In genomic region chr7:75737856-75738603, GRCh38 we compare ENCODE assay signal across 8 cellular contexts. TPM values are rescaled to one million over a fixed set of nuclear protein-coding genes. Genes with fewer than 3 reads are reported as not detected.
DNase-seq lines count a peak whose midpoint lies in the region; ATAC-seq and TF ChIP-seq lines count a peak whose summit lies in the region.

No MANE protein-coding gene starts in this region.

- H3K4me3 ChIP-seq in fibroblast of lung (replicated peaks in 1 of 4; ENCODE audit: control extremely low read depth in 1 of 4, insufficient read depth in 1 of 4, low read depth in 3 of 4, low read length in 4 of 4), result peak overlapping the region; percentile 77 to 99 (median 91)

- H3K79me2 ChIP-seq in fibroblast of lung (ENCODE audit: control insufficient read depth, insufficient read depth, low read length), result peaks cover 22% of the 10 kb centered on the region

- DNase-seq in activated CD4-positive, alpha-beta T cell treated with anti-CD3 and anti-CD28 coated beads for 36 hours, result no peak
- DNase-seq in activated CD4-positive, alpha-beta T cell treated with anti-CD3 and anti-CD28 coated beads, Interleukin-2, amount 50 U/mL, for 1 hour, result no peak
- DNase-seq in fibroblast of lung (ENCODE audit: low read depth in 2 of 2) (peak in 1 of 2 donors; percentile 13), progenitor cell of endocrine pancreas (ENCODE audit: low spot score, unreplicated experiment) (no peak), hepatic stellate cell (ENCODE audit: low spot score) (no peak)
- DNase-seq in NK-92 treated with Interleukin-12 subunit alpha and Interleukin-12 subunit beta, amount 100 ng/mL, for 24 hours (lab: John Stamatoyannopoulos, UW), result no peak

- no peaks in the 10 kb centered on the region for H3K27me3 ChIP-seq in fibroblast of lung (ENCODE audit: control insufficient read depth, insufficient read depth, low read length)

- TF ChIP-seq CTCF in fibroblast of lung (conservative IDR thresholded peaks at IDR 0.05 in 1 of 2, IDR thresholded peaks at IDR 0.05 in 1 of 2; ENCODE audit: low read depth in 1 of 2, low read length in 2 of 2) (no peak), progenitor cell of endocrine pancreas (IDR thresholded peaks at IDR 0.05; ENCODE audit: unreplicated experiment) (no peak)

- peak overlapping the region; percentile 78 for H3K27ac ChIP-seq in fibroblast of lung (ENCODE audit: insufficient read depth, low read length)

- peak overlapping the region; percentile 93 for H3K4me2 ChIP-seq in fibroblast of lung (ENCODE audit: extremely low read depth, insufficient read depth, low read length)

- no peak for ATAC-seq in activated CD4-positive, alpha-beta T cell treated with anti-CD3 and anti-CD28 coated beads for 36 hours
- ATAC-seq in SK-N-SH treated with all-trans-retinoic acid at 6 μM for 48 hours (peak; percentile 6), HG02870 (IDR thresholded peaks at IDR 0.05; ENCODE audit: unreplicated experiment) (no peak)

- H3K27me3 Mint-ChIP-seq in activated CD4-positive, alpha-beta T cell treated with anti-CD3 and anti-CD28 coated beads for 36 hours, result peaks cover 8% of the 10 kb centered on the region
- peaks cover 34% of the 10 kb centered on the region for H3K27me3 Mint-ChIP-seq in progenitor cell of endocrine pancreas

- intact Hi-C loops in activated CD4-positive, alpha-beta T cell treated with anti-CD3 and anti-CD28 coated beads for 36 hours (cut with DNase I, micrococcal nuclease), result loop anchor here (2.0 to 5.0 kb wide), 3 partner anchors 211 to 666 kb away; partner anchors contain the start of genes POM121C (in 1 of the 2) and RCC1L (in 1 of the 2)

- H3K9me3 Mint-ChIP-seq in activated CD4-positive, alpha-beta T cell treated with anti-CD3 and anti-CD28 coated beads for 36 hours (ENCODE audit: low read depth), result no peaks in the 10 kb centered on the region
- no peaks in the 10 kb centered on the region for H3K9me3 Mint-ChIP-seq in progenitor cell of endocrine pancreas (ENCODE audit: low read depth)

- no peaks in the 10 kb centered on the region for H3K36me3 Mint-ChIP-seq in activated CD4-positive, alpha-beta T cell treated with anti-CD3 and anti-CD28 coated beads for 36 hours (ENCODE audit: low read depth)
- no peaks in the 10 kb centered on the region for H3K36me3 Mint-ChIP-seq in progenitor cell of endocrine pancreas (ENCODE audit: insufficient read depth)

- H3K4me1 ChIP-seq in fibroblast of lung (ENCODE audit: control insufficient read depth, extremely low read depth, insufficient read depth, low read length), result peaks cover 13% of the 10 kb centered on the region

- H3K9me3 ChIP-seq in fibroblast of lung (ENCODE audit: control insufficient read depth, insufficient read depth, low read depth, low read length), result no peaks in the 10 kb centered on the region

- peak overlapping the region; percentile 85 for H3K4me3 Mint-ChIP-seq in activated CD4-positive, alpha-beta T cell treated with anti-CD3 and anti-CD28 coated beads for 36 hours
- peak overlapping the region; percentile 87 for H3K4me3 Mint-ChIP-seq in progenitor cell of endocrine pancreas (ENCODE audit: low read depth)

- peak overlapping the region; percentile 74 for H3K27ac Mint-ChIP-seq in activated CD4-positive, alpha-beta T cell treated with anti-CD3 and anti-CD28 coated beads for 36 hours
- H3K27ac Mint-ChIP-seq in progenitor cell of endocrine pancreas, result peak overlapping the region; percentile 43

- no peaks in the 10 kb centered on the region for H4K20me1 ChIP-seq in fibroblast of lung (ENCODE audit: control insufficient read depth, extremely low read depth, insufficient read depth, low read length)

- POLR2A ChIA-PET in activated CD4-positive, alpha-beta T cell treated with anti-CD3 and anti-CD28 coated beads for 36 hours (lab: Charles Lee), result no interaction called here

- no peaks in the 10 kb centered on the region for H3K36me3 ChIP-seq in fibroblast of lung (ENCODE audit: control insufficient read depth, insufficient read depth, low read length)

- CTCF ChIA-PET in activated CD4-positive, alpha-beta T cell treated with anti-CD3 and anti-CD28 coated beads for 36 hours (lab: Charles Lee), result interaction anchor here (0.6 to 1.6 kb wide), 3 partner anchors 132 to 625 kb away, joined by 3 to 5 read pairs (median 3); no protein-coding TSS in a partner anchor

- peak overlapping the region; percentile 87 for H3K9ac ChIP-seq in fibroblast of lung (ENCODE audit: insufficient read depth, low read length)

- peaks cover 19% of the 10 kb centered on the region for H3K4me1 Mint-ChIP-seq in activated CD4-positive, alpha-beta T cell treated with anti-CD3 and anti-CD28 coated beads for 36 hours
- H3K4me1 Mint-ChIP-seq in progenitor cell of endocrine pancreas (ENCODE audit: low read depth), result peaks cover 10% of the 10 kb centered on the region

- peak overlapping the region; percentile 73 for H2AFZ ChIP-seq in fibroblast of lung (ENCODE audit: low read length)

TF ChIP-seq in SK-N-SH treated with all-trans-retinoic acid at 6 μM for 48 hours, 23 proteins besides CTCF, POLR2A, EP300 and RAD21:
- TF ChIP-seq TCF4 (CRISPR knock-in tag; IDR thresholded peaks at IDR 0.05; ENCODE audit: borderline replicate concordance), result no peak
- TF ChIP-seq ZNF70 (CRISPR knock-in tag; IDR thresholded peaks at IDR 0.05), result no peak
- TF ChIP-seq CREB5 (CRISPR knock-in tag; IDR thresholded peaks at IDR 0.05; ENCODE audit: low read depth), result no peak
- TF ChIP-seq TOX (CRISPR knock-in tag; IDR thresholded peaks at IDR 0.05; ENCODE audit: borderline replicate concordance), result no peak
- TF ChIP-seq ZC3H10 (CRISPR knock-in tag; IDR thresholded peaks at IDR 0.05), result no peak
- TF ChIP-seq ZFP3 (CRISPR knock-in tag; IDR thresholded peaks at IDR 0.05), result no peak
- TF ChIP-seq OSR1 (CRISPR knock-in tag; IDR thresholded peaks at IDR 0.05), result no peak
- TF ChIP-seq SNAI2 (CRISPR knock-in tag; IDR thresholded peaks at IDR 0.05), result no peak
- no peak for TF ChIP-seq RARB (CRISPR knock-in tag; IDR thresholded peaks at IDR 0.05)
- no peak for TF ChIP-seq BACH2 (CRISPR knock-in tag; IDR thresholded peaks at IDR 0.05; ENCODE audit: borderline replicate concordance)

RNA-seq across cellular contexts. Expression of gene HIP1, which starts 0.7 kb away (rescaled TPM):
- 1 to 10 TPM; 4.1 to 5.0 TPM for total RNA-seq in activated CD4-positive, alpha-beta T cell treated with anti-CD3 and anti-CD28 coated beads for 36 hours
- total RNA-seq in fibroblast of lung, result 15.2 and 27.2 TPM in 2 replicates
- polyA plus RNA-seq in fibroblast of lung, result 30.0 and 31.3 TPM in 2 replicates
- polyA plus RNA-seq in fibroblast of lung (2012), result 18.1 and 22.7 TPM in 2 replicates
- 49.9 and 55.8 TPM in 2 replicates for polyA minus RNA-seq in fibroblast of lung (ENCODE audit: low replicate concordance)
- total RNA-seq in progenitor cell of endocrine pancreas, result 61.1 and 66.6 TPM in 2 replicates

RNA-seq across cellular contexts. Expression of gene CCL26, which starts 34.0 kb away (rescaled TPM):
- total RNA-seq in activated CD4-positive, alpha-beta T cell treated with anti-CD3 and anti-CD28 coated beads for 36 hours, result under 1 TPM in 1 of 2 experiments, not detected in 1; 0.39 TPM
- total RNA-seq in fibroblast of lung (1.2 and 1.3 TPM in 2 replicates), progenitor cell of endocrine pancreas (not detected in 2 replicates)
- polyA plus RNA-seq in fibroblast of lung, result 0.94 and 1.5 TPM in 2 replicates
- polyA plus RNA-seq in fibroblast of lung (2012), result 2.9 and 4.1 TPM in 2 replicates
- polyA minus RNA-seq in fibroblast of lung (ENCODE audit: low replicate concordance), result not detected in 2 replicates
